ENCODE assay signal across 11 cellular contexts in the genomic region with DNA sequence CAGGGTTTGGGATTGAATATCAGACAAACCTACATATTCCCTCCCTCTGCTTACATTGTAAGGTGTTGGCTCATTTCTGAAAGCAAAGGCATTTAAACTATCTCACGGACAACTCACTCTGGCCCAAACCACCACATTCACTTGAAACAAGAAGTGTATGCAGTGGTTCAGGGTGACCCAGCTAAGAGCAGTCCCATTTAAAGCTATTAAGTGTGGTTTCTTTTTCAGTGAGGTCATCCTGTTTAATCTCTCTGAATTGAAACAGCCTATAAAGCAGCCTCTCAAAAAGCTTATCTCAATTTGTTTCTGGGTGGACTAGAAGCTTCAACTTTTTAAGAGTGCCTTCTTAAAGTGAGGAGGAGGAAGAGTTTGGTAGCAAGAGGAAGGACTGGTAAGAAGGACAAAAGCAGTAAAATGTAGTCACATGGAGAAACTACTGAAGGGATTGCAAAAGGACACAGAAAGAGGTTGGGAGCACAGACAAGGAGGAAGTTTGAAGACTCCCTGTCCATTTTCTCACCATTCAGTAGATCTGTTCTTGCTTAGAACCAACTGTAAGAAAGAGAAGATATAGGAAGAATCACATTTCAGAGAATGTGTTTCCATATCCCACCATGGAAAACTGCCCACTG.
DNase-seq lines count a peak whose midpoint lies in the region; ATAC-seq, FAIRE-seq and TF ChIP-seq lines count a peak whose summit lies in the region.
"Had no signal": no experiment of that assay in that cellular context is flagged by ENCODE, and none has a peak within 500 bp of the region (broad histone marks: within the 10 kb centered on the region; RNA-seq: fewer than 3 reads in every experiment).

No MANE protein-coding gene starts in this region.

- ATAC-seq in Right ventricle myocardium superior (ENCODE audit: poor library complexity) = peak; percentile 60
- ATAC-seq in HG03280 (IDR thresholded peaks at IDR 0.05; ENCODE audit: unreplicated experiment) = peak; percentile 47
- ATAC-seq in upper lobe of right lung = peak; percentile 86

- H3K36me3 ChIP-seq in upper lobe of right lung = no peaks in the 10 kb centered on the region

- intact Hi-C loops in Right ventricle myocardium superior (cut with DNase I) = no loop called here
- intact Hi-C loops in cardiac septum (cut with DNase I) = no loop called here
- intact Hi-C loops in upper lobe of right lung (cut with DNase I) = no loop called here

- TF ChIP-seq CTCF in upper lobe of right lung (IDR thresholded peaks at IDR 0.05) = no peak

- no peak overlapping the region for H3K4me3 ChIP-seq in upper lobe of right lung

- DNase-seq in Right ventricle myocardium superior (no peak), cardiac septum (ENCODE audit: low spot score) (no peak), upper lobe of right lung (no peak), NAMALWA (ENCODE audit: low spot score) (no peak)
- DNase-seq in activated naive CD4-positive, alpha-beta T cell (lab: John Stamatoyannopoulos, UW) = no peak
- DNase-seq in activated naive CD4-positive, alpha-beta T cell treated with Interleukin-2 at 50 U/mL for 16 hours = no peak
- DNase-seq: ACHN, cortex of kidney, NCI-H187 had no signal

- peak; percentile 80 for FAIRE-seq in endometrium (lab: Jason Lieb, UNC)

- H3K4me1 ChIP-seq in upper lobe of right lung = peaks cover 9% of the 10 kb centered on the region

- no peaks in the 10 kb centered on the region for H3K27me3 ChIP-seq in upper lobe of right lung

- H3K9me3 ChIP-seq in upper lobe of right lung = no peaks in the 10 kb centered on the region

- H3K27ac ChIP-seq in upper lobe of right lung = peak overlapping the region; percentile 45
